Comparison of ENCODE assay signal across 15 cellular contexts in the genomic region with DNA sequence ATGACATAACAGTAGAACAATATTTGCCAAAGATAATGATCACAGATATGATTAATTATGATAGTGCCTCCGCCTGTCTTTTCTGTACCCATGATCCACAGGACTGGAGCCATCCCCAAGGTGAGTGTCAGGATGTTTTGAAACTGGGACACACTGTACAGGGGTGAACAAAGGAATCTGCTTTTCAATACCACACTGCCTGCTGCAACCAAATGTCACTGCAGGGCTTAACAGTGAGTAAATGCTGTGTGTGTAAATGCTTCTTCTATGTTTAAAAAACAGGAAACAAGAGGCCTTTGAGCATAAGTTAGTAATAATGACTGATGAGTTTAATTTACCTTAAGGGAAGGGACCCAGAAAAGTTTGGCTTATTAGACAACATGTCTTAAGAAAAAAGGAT.
"Had no signal": no experiment of that assay in that cellular context is flagged by ENCODE, and none has a peak within 500 bp of the region (broad histone marks: within the 10 kb centered on the region; RNA-seq: fewer than 3 reads in every experiment).

No MANE protein-coding gene starts in this region.

- H3K9me3 Mint-ChIP-seq: activated CD4-positive, alpha-beta memory T cell treated with anti-CD3 and anti-CD28 coated beads for 36 hours; activated naive CD8-positive, alpha-beta T cell treated with anti-CD3 and anti-CD28 coated beads, Interleukin-2, amount 50 U/mL, for 24 hours; activated T-helper 1 cell treated with anti-CD3 and anti-CD28 coated beads, Interleukin-12 subunit alpha, Interleukin-12 subunit beta, Interleukin-2, Interleukin-4 antibody, amounts not matched to agents 30 ng/mL and 10 ng/mL and 1 ng/mL, durations not matched to agents 14 hours and 24 hours and 36 hours; dendritic cell treated with granulocyte-macrophage colony-stimulating factor and Interleukin-4, amounts not matched to agents 40 ng/mL and 50 ng/mL, for 4 days; endodermal cell; natural killer cell; stimulated activated effector memory CD8-positive, alpha-beta T cell treated with anti-CD3 and anti-CD28 coated beads, Interleukin-12 subunit alpha, Interleukin-12 subunit beta, amount 100 ng/mL, for 72 hours had no signal

- DNase-seq: activated CD4-positive, alpha-beta memory T cell treated with anti-CD3 and anti-CD28 coated beads for 36 hours; activated CD8-positive, alpha-beta memory T cell treated with anti-CD3 and anti-CD28 coated beads, Interleukin-2, amount 50 U/mL, for 4 hours; activated naive CD4-positive, alpha-beta T cell treated with Interleukin-2 at 50 U/mL for 16 hours; activated naive CD8-positive, alpha-beta T cell treated with anti-CD3 and anti-CD28 coated beads, Interleukin-2, amount 50 U/mL, for 24 hours; central memory CD4-positive, alpha-beta T cell; endodermal cell; left cardiac atrium; natural killer cell; right lobe of liver; T-helper 9 cell had no signal

- H3K4me3 ChIP-seq: prostate gland, right lobe of liver, tibial nerve had no signal

- ATAC-seq: activated naive CD8-positive, alpha-beta T cell treated with anti-CD3 and anti-CD28 coated beads, Interleukin-2, amount 50 U/mL, for 24 hours; natural killer cell; right lobe of liver; stimulated activated effector memory CD8-positive, alpha-beta T cell treated with anti-CD3 and anti-CD28 coated beads, Interleukin-12 subunit alpha, Interleukin-12 subunit beta, amount 100 ng/mL, for 72 hours had no signal

- H3K27me3 Mint-ChIP-seq: activated CD4-positive, alpha-beta memory T cell treated with anti-CD3 and anti-CD28 coated beads for 36 hours; activated naive CD8-positive, alpha-beta T cell treated with anti-CD3 and anti-CD28 coated beads, Interleukin-2, amount 50 U/mL, for 24 hours; dendritic cell treated with granulocyte-macrophage colony-stimulating factor and Interleukin-4, amounts not matched to agents 40 ng/mL and 50 ng/mL, for 4 days had no signal

- H3K4me1 ChIP-seq: prostate gland, right lobe of liver, tibial nerve had no signal

- H3K27ac ChIP-seq: right lobe of liver, tibial nerve had no signal

- H3K9me3 ChIP-seq: prostate gland, right lobe of liver, tibial nerve had no signal

- H3K27ac Mint-ChIP-seq: activated CD4-positive, alpha-beta memory T cell treated with anti-CD3 and anti-CD28 coated beads for 36 hours; activated naive CD8-positive, alpha-beta T cell treated with anti-CD3 and anti-CD28 coated beads, Interleukin-2, amount 50 U/mL, for 24 hours; activated T-helper 1 cell treated with anti-CD3 and anti-CD28 coated beads, Interleukin-12 subunit alpha, Interleukin-12 subunit beta, Interleukin-2, Interleukin-4 antibody, amounts not matched to agents 30 ng/mL and 10 ng/mL and 1 ng/mL, durations not matched to agents 14 hours and 24 hours and 36 hours; dendritic cell treated with granulocyte-macrophage colony-stimulating factor and Interleukin-4, amounts not matched to agents 40 ng/mL and 50 ng/mL, for 4 days; endodermal cell; natural killer cell; stimulated activated effector memory CD8-positive, alpha-beta T cell treated with anti-CD3 and anti-CD28 coated beads, Interleukin-12 subunit alpha, Interleukin-12 subunit beta, amount 100 ng/mL, for 72 hours had no signal

- H3K27me3 ChIP-seq: right lobe of liver, tibial nerve had no signal

- H3K36me3 ChIP-seq: prostate gland, right lobe of liver had no signal

- H3K4me3 Mint-ChIP-seq: activated CD4-positive, alpha-beta memory T cell treated with anti-CD3 and anti-CD28 coated beads for 36 hours; activated naive CD8-positive, alpha-beta T cell treated with anti-CD3 and anti-CD28 coated beads, Interleukin-2, amount 50 U/mL, for 24 hours; activated T-helper 1 cell treated with anti-CD3 and anti-CD28 coated beads, Interleukin-12 subunit alpha, Interleukin-12 subunit beta, Interleukin-2, Interleukin-4 antibody, amounts not matched to agents 30 ng/mL and 10 ng/mL and 1 ng/mL, durations not matched to agents 14 hours and 24 hours and 36 hours; dendritic cell treated with granulocyte-macrophage colony-stimulating factor and Interleukin-4, amounts not matched to agents 40 ng/mL and 50 ng/mL, for 4 days; endodermal cell; natural killer cell; stimulated activated effector memory CD8-positive, alpha-beta T cell treated with anti-CD3 and anti-CD28 coated beads, Interleukin-12 subunit alpha, Interleukin-12 subunit beta, amount 100 ng/mL, for 72 hours had no signal

- H3K4me1 Mint-ChIP-seq: activated naive CD8-positive, alpha-beta T cell treated with anti-CD3 and anti-CD28 coated beads, Interleukin-2, amount 50 U/mL, for 24 hours; natural killer cell; stimulated activated effector memory CD8-positive, alpha-beta T cell treated with anti-CD3 and anti-CD28 coated beads, Interleukin-12 subunit alpha, Interleukin-12 subunit beta, amount 100 ng/mL, for 72 hours had no signal

- H3K36me3 Mint-ChIP-seq: natural killer cell had no signal
